In genomic region chr11:2402106-2402505, GRCh38 we compare ENCODE assay signal across 1 cellular context.
TF ChIP-seq lines count a peak whose summit lies in the region.

No MANE protein-coding gene starts in this region.

TF ChIP-seq in H1, 55 proteins besides CTCF, POLR2A, EP300 and RAD21:
- TF ChIP-seq SRF (IDR thresholded peaks at IDR 0.05; ENCODE audit: low read depth, low read length) (no peak), HDAC6 (IDR thresholded peaks at IDR 0.05; ENCODE audit: low read depth, low read length) (no peak), RFX5 (IDR thresholded peaks at IDR 0.05; ENCODE audit: borderline replicate concordance, low read depth, low read length) (no peak), CHD7 (IDR thresholded peaks at IDR 0.05; ENCODE audit: insufficient replicate concordance, low read length) (no peak), USF2 (IDR thresholded peaks at IDR 0.05; ENCODE audit: low read length) (no peak), POU5F1 (IDR thresholded peaks at IDR 0.05; ENCODE audit: low read depth, low read length) (no peak), YY1 (IDR thresholded peaks at IDR 0.05; ENCODE audit: low read depth, low read length) (no peak), NANOG (IDR thresholded peaks at IDR 0.05; ENCODE audit: insufficient read depth, low read depth, low read length, poor library complexity, severe bottlenecking) (no peak), TEAD4 (IDR thresholded peaks at IDR 0.05; ENCODE audit: low read depth, low read length) (no peak), ATF3 (IDR thresholded peaks at IDR 0.05; ENCODE audit: insufficient read depth, low read depth, low read length) (no peak), ZNF274 (IDR thresholded peaks at IDR 0.05; ENCODE audit: borderline replicate concordance, extremely low read depth, low read length) (no peak), NRF1 (IDR thresholded peaks at IDR 0.05; ENCODE audit: low read depth, low read length) (no peak), POLR2AphosphoS5 (IDR thresholded peaks at IDR 0.05; ENCODE audit: low read depth, low read length) (no peak)
TF ChIP-seq in H1: peak in this region for 0.
